In the genomic region with DNA sequence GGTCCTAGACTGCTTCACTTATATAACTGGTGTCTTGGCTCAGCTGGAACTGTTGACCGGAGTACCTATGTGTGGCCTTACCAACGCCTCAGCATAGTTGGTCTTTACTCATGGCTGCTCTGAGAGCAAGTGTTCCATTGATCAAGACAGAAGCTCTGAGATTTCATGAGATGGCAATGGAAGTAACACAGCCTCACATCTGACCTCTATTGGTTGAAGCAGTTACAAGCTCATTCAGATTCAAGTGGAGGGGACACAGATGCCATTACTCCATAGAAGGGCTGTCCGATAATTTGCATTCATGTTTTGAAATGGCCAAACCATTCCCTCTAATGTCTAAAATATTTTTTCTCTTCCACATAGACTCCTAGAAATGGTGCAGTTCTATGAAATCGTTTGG, we compare ENCODE assay signal across 18 cellular contexts. TPM values are rescaled to one million over a fixed set of nuclear protein-coding genes. Genes with fewer than 3 reads are reported as not detected.
DNase-seq lines count a peak whose midpoint lies in the region; ATAC-seq and TF ChIP-seq lines count a peak whose summit lies in the region.
"Had no signal": no experiment of that assay in that cellular context is flagged by ENCODE, and none has a peak within 500 bp of the region (broad histone marks: within the 10 kb centered on the region; RNA-seq: fewer than 3 reads in every experiment).

No MANE protein-coding gene starts in this region.

- H3K4me1 ChIP-seq in mucosa of descending colon (ENCODE audit: low read depth) = no peaks in the 10 kb centered on the region
- H3K4me1 ChIP-seq: lower lobe of right lung, spleen had no signal

- no peaks in the 10 kb centered on the region for H3K9me3 Mint-ChIP-seq in HFFc6

- no peak overlapping the region for H3K4me3 Mint-ChIP-seq in HFFc6
- H3K4me3 Mint-ChIP-seq: CD4-positive, CD25-positive, alpha-beta regulatory T cell; naive thymus-derived CD8-positive, alpha-beta T cell had no signal

- no peak overlapping the region for H3K27ac ChIP-seq in WERI-Rb-1
- H3K27ac ChIP-seq: 22Rv1, lower lobe of right lung, spleen had no signal

- TF ChIP-seq CTCF in HFFc6 (IDR thresholded peaks at IDR 0.05) (peak; percentile 16; the same call in 1 of the 2 replicates), WERI-Rb-1 (IDR thresholded peaks at IDR 0.05; ENCODE audit: low read depth, low read length) (peak; percentile 21; the same call in 1 of the 2 replicates), mucosa of descending colon (IDR thresholded peaks at IDR 0.05) (no peak)

- H3K4me3 ChIP-seq in WERI-Rb-1 (ENCODE audit: low read depth, low read length) (no peak overlapping the region), mucosa of descending colon (no peak overlapping the region)
- H3K4me3 ChIP-seq: lower lobe of right lung, spleen had no signal

- no peak for ATAC-seq in mucosa of descending colon
- no peak for ATAC-seq in GM21360 (IDR thresholded peaks at IDR 0.05; ENCODE audit: unreplicated experiment)
- ATAC-seq: lower lobe of right lung; naive thymus-derived CD8-positive, alpha-beta T cell had no signal

- DNase-seq in DMS 273 (lab: John Stamatoyannopoulos, UW; ENCODE audit: unreplicated experiment) = peak; percentile 20
- no peak for DNase-seq in DMS 273 treated with DMSO at 0.1 percent for 48 hours (lab: John Stamatoyannopoulos, UW)
- DNase-seq in HFFc6 = no peak
- no peak for DNase-seq in WERI-Rb-1
- DNase-seq in iPS DF 4.7 (ENCODE audit: extremely low read depth, low spot score) = peak; percentile 7
- no peak for DNase-seq in mucosa of descending colon
- DNase-seq in GDM1 (lab: John Stamatoyannopoulos, UW) = no peak
- DNase-seq: activated CD4-positive, alpha-beta T cell treated with anti-CD3 and anti-CD28 coated beads, Interleukin-2, amount 50 U/mL, for 48 hours; EL; foreskin fibroblast; lower lobe of right lung; naive thymus-derived CD8-positive, alpha-beta T cell; NCI-H187 treated with DMSO at 0.1 percent for 48 hours; spleen; trophoblast cell had no signal

- no peaks in the 10 kb centered on the region for H3K4me1 Mint-ChIP-seq in HFFc6 (ENCODE audit: low read depth)
- H3K4me1 Mint-ChIP-seq: CD4-positive, CD25-positive, alpha-beta regulatory T cell; naive thymus-derived CD8-positive, alpha-beta T cell had no signal

- H3K36me3 ChIP-seq in WERI-Rb-1 (no peaks in the 10 kb centered on the region), mucosa of descending colon (ENCODE audit: low read depth) (no peaks in the 10 kb centered on the region)
- H3K36me3 ChIP-seq: lower lobe of right lung, spleen had no signal

- H3K27me3 Mint-ChIP-seq in HFFc6 (ENCODE audit: insufficient read depth) = peaks cover 11% of the 10 kb centered on the region; the same call in 1 of the 2 replicates
- H3K27me3 Mint-ChIP-seq: naive thymus-derived CD8-positive, alpha-beta T cell had no signal

- H3K27ac Mint-ChIP-seq in HFFc6 = no peak overlapping the region
- H3K27ac Mint-ChIP-seq: CD4-positive, CD25-positive, alpha-beta regulatory T cell; naive thymus-derived CD8-positive, alpha-beta T cell had no signal

- no peaks in the 10 kb centered on the region for H3K36me3 Mint-ChIP-seq in HFFc6 (ENCODE audit: low read depth)
- H3K36me3 Mint-ChIP-seq: naive thymus-derived CD8-positive, alpha-beta T cell had no signal

- no peaks in the 10 kb centered on the region for H3K9me3 ChIP-seq in WERI-Rb-1 (ENCODE audit: severe bottlenecking)
- H3K9me3 ChIP-seq in mucosa of descending colon = no peaks in the 10 kb centered on the region
- H3K9me3 ChIP-seq: lower lobe of right lung, spleen had no signal

- no peaks in the 10 kb centered on the region for H3K27me3 ChIP-seq in WERI-Rb-1 (ENCODE audit: insufficient read depth, low read depth, severe bottlenecking)
- H3K27me3 ChIP-seq: spleen had no signal

- intact Hi-C loops in mucosa of descending colon (cut with DNase I, micrococcal nuclease) = no loop called here

RNA-seq across cellular contexts. Expression of gene STK39, which starts 46.4 kb away (rescaled TPM):
- total RNA-seq in HFFc6 (2021; fragmentation: NEBNext Ultra II Directional; extraction: Animal tissue kit (Norgen Biotek cat#: 25700)) = 10 to 100 TPM; 27.7 to 36.4 (median 33.4) TPM
- 10 to 100 TPM; 36.4 to 57.5 (median 52.5) TPM for total RNA-seq in mucosa of descending colon

Comparison
In these comparisons a context has a peak if more than half of its experiments do, and no peak if none do; other contexts are left out.
1. DNase-seq: peak in DMS 273 (single experiment) and iPS DF 4.7 (single experiment); none in DMS 273 treated with DMSO at 0.1 percent for 48 hours (single experiment), HFFc6 (single experiment), WERI-Rb-1 (single experiment), mucosa of descending colon (0 of 3) and GDM1 (single experiment).